30 cellular contexts compared by ENCODE assay signal in genomic region chr22:27593378-27593777, GRCh38.
"Had no signal": no experiment of that assay in that cellular context is flagged by ENCODE, and none has a peak within 500 bp of the region (broad histone marks: within the 10 kb centered on the region; RNA-seq: fewer than 3 reads in every experiment).

No MANE protein-coding gene starts in this region.

- H3K4me3 Mint-ChIP-seq: activated CD4-positive, alpha-beta memory T cell treated with anti-CD3 and anti-CD28 coated beads for 36 hours; activated CD4-positive, alpha-beta T cell treated with anti-CD3 and anti-CD28 coated beads for 36 hours; activated CD4-positive, alpha-beta T cell treated with anti-CD3 and anti-CD28 coated beads, Interleukin-2, amount 10 ng/mL, durations not matched to agents 24 days and 14 days; activated CD8-positive, alpha-beta memory T cell treated with anti-CD3 and anti-CD28 coated beads, Interleukin-2, amount 10 ng/mL, durations not matched to agents 7 days and 5 days; activated CD8-positive, alpha-beta T cell treated with anti-CD3 and anti-CD28 coated beads, Interleukin-2, amount 10 ng/mL, durations not matched to agents 7 days and 5 days; activated naive CD4-positive, alpha-beta T cell treated with anti-CD3 and anti-CD28 coated beads, Interleukin-2, amount 10 ng/mL, durations not matched to agents 7 days and 5 days; activated T-helper 1 cell treated with anti-CD3 and anti-CD28 coated beads, Interleukin-12 subunit alpha, Interleukin-12 subunit beta, Interleukin-2, Interleukin-4 antibody, amounts not matched to agents 30 ng/mL and 10 ng/mL and 1 ng/mL, durations not matched to agents 14 hours and 24 hours and 36 hours; central memory CD8-positive, alpha-beta T cell; dendritic cell treated with granulocyte-macrophage colony-stimulating factor and Interleukin-4, amounts not matched to agents 40 ng/mL and 50 ng/mL, for 4 days; effector memory CD8-positive, alpha-beta T cell had no signal

- DNase-seq: activated CD4-positive, alpha-beta memory T cell treated with anti-CD3 and anti-CD28 coated beads for 36 hours; activated CD4-positive, alpha-beta T cell treated with anti-CD3 and anti-CD28 coated beads for 36 hours; activated CD4-positive, alpha-beta T cell treated with anti-CD3 and anti-CD28 coated beads, Interleukin-2, amount 10 ng/mL, durations not matched to agents 24 days and 14 days; activated CD4-positive, CD25-positive, alpha-beta regulatory T cell; activated CD4-positive, CD25-positive, alpha-beta regulatory T cell treated with anti-CD3 and anti-CD28 coated beads, Interleukin-2, amount 50 U/mL, for 72 hours; activated CD8-positive, alpha-beta memory T cell treated with anti-CD3 and anti-CD28 coated beads, Interleukin-2, amount 10 ng/mL, durations not matched to agents 7 days and 5 days; activated CD8-positive, alpha-beta memory T cell treated with anti-CD3 and anti-CD28 coated beads, Interleukin-2, amount 50 U/mL, for 4 hours; activated CD8-positive, alpha-beta T cell treated with anti-CD3 and anti-CD28 coated beads, Interleukin-2, amount 10 ng/mL, durations not matched to agents 7 days and 5 days; activated gamma-delta T cell; activated naive CD4-positive, alpha-beta T cell; activated naive CD4-positive, alpha-beta T cell treated with anti-CD3 and anti-CD28 coated beads, Interleukin-2, amount 10 ng/mL, durations not matched to agents 7 days and 5 days; activated T-cell treated with anti-CD3 and anti-CD28 coated beads, Interleukin-2, amount 50 U/mL, for 1 hour; activated T-cell treated with anti-CD3 and anti-CD28 coated beads, Interleukin-2, amount 50 U/mL, for 48 hours; amniotic stem cell; anterior cingulate cortex; brain microvascular endothelial cell; dorsolateral prefrontal cortex; effector memory CD8-positive, alpha-beta T cell; esophagus squamous epithelium; head of caudate nucleus; T-helper 2 cell had no signal

- H3K9me3 Mint-ChIP-seq: activated CD4-positive, alpha-beta memory T cell treated with anti-CD3 and anti-CD28 coated beads for 36 hours; activated CD4-positive, alpha-beta T cell treated with anti-CD3 and anti-CD28 coated beads, Interleukin-2, amount 10 ng/mL, durations not matched to agents 24 days and 14 days; activated T-helper 1 cell treated with anti-CD3 and anti-CD28 coated beads, Interleukin-12 subunit alpha, Interleukin-12 subunit beta, Interleukin-2, Interleukin-4 antibody, amounts not matched to agents 30 ng/mL and 10 ng/mL and 1 ng/mL, durations not matched to agents 14 hours and 24 hours and 36 hours; activated T-helper 2 cell treated with anti-CD3 and anti-CD28 coated beads, Interferon-gamma antibody, Interleukin-2, Interleukin-4, amounts not matched to agents 10 μg/mL and 5 μg/mL and 100 μg/mL, durations not matched to agents 14 hours and 24 hours and 36 hours; central memory CD8-positive, alpha-beta T cell; dendritic cell treated with granulocyte-macrophage colony-stimulating factor and Interleukin-4, amounts not matched to agents 40 ng/mL and 50 ng/mL, for 4 days had no signal

- H3K27ac ChIP-seq: brain microvascular endothelial cell, coronary artery, dorsolateral prefrontal cortex, epithelial cell of prostate, esophagus squamous epithelium had no signal

- H3K36me3 Mint-ChIP-seq: activated CD4-positive, alpha-beta memory T cell treated with anti-CD3 and anti-CD28 coated beads for 36 hours; activated CD8-positive, alpha-beta memory T cell treated with anti-CD3 and anti-CD28 coated beads, Interleukin-2, amount 10 ng/mL, durations not matched to agents 7 days and 5 days; activated naive CD4-positive, alpha-beta T cell treated with anti-CD3 and anti-CD28 coated beads, Interleukin-2, amount 10 ng/mL, durations not matched to agents 7 days and 5 days; activated naive CD4-positive, alpha-beta T cell treated with anti-CD3 and anti-CD28 coated beads, Interleukin-2, amount 50 U/mL, for 72 hours had no signal

- H3K4me3 ChIP-seq: coronary artery, dorsolateral prefrontal cortex, esophagus squamous epithelium had no signal

- H3K36me3 ChIP-seq: brain microvascular endothelial cell, esophagus squamous epithelium had no signal

- H3K4me1 ChIP-seq: esophagus squamous epithelium had no signal

- H3K4me1 Mint-ChIP-seq: activated CD4-positive, alpha-beta T cell treated with anti-CD3 and anti-CD28 coated beads for 36 hours; activated CD4-positive, alpha-beta T cell treated with anti-CD3 and anti-CD28 coated beads, Interleukin-2, amount 10 ng/mL, durations not matched to agents 24 days and 14 days; activated CD8-positive, alpha-beta memory T cell treated with anti-CD3 and anti-CD28 coated beads, Interleukin-2, amount 10 ng/mL, durations not matched to agents 7 days and 5 days; activated naive CD4-positive, alpha-beta T cell treated with anti-CD3 and anti-CD28 coated beads, Interleukin-2, amount 10 ng/mL, durations not matched to agents 7 days and 5 days; central memory CD8-positive, alpha-beta T cell had no signal

- H3K27me3 ChIP-seq: brain microvascular endothelial cell, dorsolateral prefrontal cortex, esophagus squamous epithelium had no signal

- H3K27ac Mint-ChIP-seq: activated CD4-positive, alpha-beta memory T cell treated with anti-CD3 and anti-CD28 coated beads for 36 hours; activated CD4-positive, alpha-beta T cell treated with anti-CD3 and anti-CD28 coated beads for 36 hours; activated CD4-positive, alpha-beta T cell treated with anti-CD3 and anti-CD28 coated beads, Interleukin-2, amount 10 ng/mL, durations not matched to agents 24 days and 14 days; activated CD8-positive, alpha-beta memory T cell treated with anti-CD3 and anti-CD28 coated beads, Interleukin-2, amount 10 ng/mL, durations not matched to agents 7 days and 5 days; activated CD8-positive, alpha-beta T cell treated with anti-CD3 and anti-CD28 coated beads, Interleukin-2, amount 10 ng/mL, durations not matched to agents 7 days and 5 days; activated naive CD4-positive, alpha-beta T cell treated with anti-CD3 and anti-CD28 coated beads, Interleukin-2, amount 10 ng/mL, durations not matched to agents 7 days and 5 days; activated naive CD4-positive, alpha-beta T cell treated with anti-CD3 and anti-CD28 coated beads, Interleukin-2, amount 50 U/mL, for 72 hours; activated T-helper 1 cell treated with anti-CD3 and anti-CD28 coated beads, Interleukin-12 subunit alpha, Interleukin-12 subunit beta, Interleukin-2, Interleukin-4 antibody, amounts not matched to agents 30 ng/mL and 10 ng/mL and 1 ng/mL, durations not matched to agents 14 hours and 24 hours and 36 hours; activated T-helper 2 cell treated with anti-CD3 and anti-CD28 coated beads, Interferon-gamma antibody, Interleukin-2, Interleukin-4, amounts not matched to agents 10 μg/mL and 5 μg/mL and 100 μg/mL, durations not matched to agents 14 hours and 24 hours and 36 hours; dendritic cell treated with granulocyte-macrophage colony-stimulating factor and Interleukin-4, amounts not matched to agents 40 ng/mL and 50 ng/mL, for 4 days; effector memory CD8-positive, alpha-beta T cell had no signal

- H3K27me3 Mint-ChIP-seq: activated CD4-positive, alpha-beta memory T cell treated with anti-CD3 and anti-CD28 coated beads for 36 hours; activated CD4-positive, alpha-beta T cell treated with anti-CD3 and anti-CD28 coated beads, Interleukin-2, amount 10 ng/mL, durations not matched to agents 24 days and 14 days; activated CD8-positive, alpha-beta memory T cell treated with anti-CD3 and anti-CD28 coated beads, Interleukin-2, amount 10 ng/mL, durations not matched to agents 7 days and 5 days; activated naive CD4-positive, alpha-beta T cell treated with anti-CD3 and anti-CD28 coated beads, Interleukin-2, amount 10 ng/mL, durations not matched to agents 7 days and 5 days; central memory CD8-positive, alpha-beta T cell; dendritic cell treated with granulocyte-macrophage colony-stimulating factor and Interleukin-4, amounts not matched to agents 40 ng/mL and 50 ng/mL, for 4 days; effector memory CD8-positive, alpha-beta T cell had no signal

- H3K9me3 ChIP-seq: esophagus squamous epithelium had no signal

- FAIRE-seq: astrocyte, frontal cortex had no signal
